Comparison of ENCODE assay signal across 1 cellular context in the genomic region with DNA sequence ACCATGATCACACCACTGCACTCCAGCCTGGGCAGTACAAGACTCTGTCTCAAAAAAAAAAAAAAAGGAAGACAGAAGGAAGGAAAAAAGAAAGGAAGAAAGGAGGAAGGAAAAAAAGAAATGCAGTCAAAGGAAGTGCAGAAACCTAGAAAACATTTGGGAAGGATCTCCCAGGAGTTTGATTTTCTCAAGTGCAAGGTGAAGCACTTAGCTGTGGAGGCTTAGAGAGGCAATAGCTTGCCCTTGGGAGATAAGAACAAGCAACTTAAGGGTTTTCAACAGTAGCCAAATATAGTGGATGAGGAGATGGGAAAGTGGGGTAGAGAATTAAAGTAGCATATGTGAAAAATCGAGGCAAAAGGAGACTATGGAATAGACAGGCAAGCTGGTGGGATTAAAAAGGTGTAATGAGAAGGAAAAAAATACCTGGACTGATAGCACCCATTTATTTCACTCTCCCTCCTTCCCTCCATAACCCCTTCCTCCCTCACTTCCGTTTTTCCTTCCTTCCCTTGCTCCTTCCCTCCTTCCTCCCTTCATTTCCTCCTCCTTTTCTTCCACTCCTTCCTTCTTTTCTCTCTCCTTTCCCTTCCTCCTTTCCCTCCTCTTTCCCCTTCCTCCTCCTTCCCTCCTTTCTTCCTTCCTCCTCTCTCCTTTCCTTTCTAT.
A peak's percentile ranks its signal among the peaks of the same experiment; 100 is the strongest.
TF ChIP-seq lines count a peak whose summit lies in the region.

No MANE protein-coding gene starts in this region.

TF ChIP-seq in K562, 482 proteins besides CTCF, POLR2A, EP300 and RAD21 (continues in another document):
- TF ChIP-seq ZNF263 (CRISPR knock-in tag; IDR thresholded peaks at IDR 0.05; ENCODE audit: borderline replicate concordance) (peak; percentile 20; the same call in 1 of the 2 replicates), ZNF586 (CRISPR knock-in tag; conservative IDR thresholded peaks at IDR 0.05) (0 out of 2 replicates have a peak, but pooled peaks have one; percentile 24), KLF1 (tag; IDR thresholded peaks at IDR 0.05) (no peak), SPI1 (IDR thresholded peaks at IDR 0.05; ENCODE audit: borderline replicate concordance, low read depth, low read length) (peak; percentile 83), MECOM (CRISPR knock-in tag; IDR thresholded peaks at IDR 0.05) (no peak), GABPA (tag; conservative IDR thresholded peaks at IDR 0.05; ENCODE audit: low read depth) (peak; percentile 1), TBL1XR1 (IDR thresholded peaks at IDR 0.05; ENCODE audit: low read length in 2 of 2) (no peak), SRF (CRISPR knock-in tag; IDR thresholded peaks at IDR 0.05) (no peak), NR2C1 (IDR thresholded peaks at IDR 0.05) (no peak), NR2C1 (tag; IDR thresholded peaks at IDR 0.05) (peak; percentile 46; the same call in 1 of the 2 replicates)
- TF ChIP-seq, protein P1, sequence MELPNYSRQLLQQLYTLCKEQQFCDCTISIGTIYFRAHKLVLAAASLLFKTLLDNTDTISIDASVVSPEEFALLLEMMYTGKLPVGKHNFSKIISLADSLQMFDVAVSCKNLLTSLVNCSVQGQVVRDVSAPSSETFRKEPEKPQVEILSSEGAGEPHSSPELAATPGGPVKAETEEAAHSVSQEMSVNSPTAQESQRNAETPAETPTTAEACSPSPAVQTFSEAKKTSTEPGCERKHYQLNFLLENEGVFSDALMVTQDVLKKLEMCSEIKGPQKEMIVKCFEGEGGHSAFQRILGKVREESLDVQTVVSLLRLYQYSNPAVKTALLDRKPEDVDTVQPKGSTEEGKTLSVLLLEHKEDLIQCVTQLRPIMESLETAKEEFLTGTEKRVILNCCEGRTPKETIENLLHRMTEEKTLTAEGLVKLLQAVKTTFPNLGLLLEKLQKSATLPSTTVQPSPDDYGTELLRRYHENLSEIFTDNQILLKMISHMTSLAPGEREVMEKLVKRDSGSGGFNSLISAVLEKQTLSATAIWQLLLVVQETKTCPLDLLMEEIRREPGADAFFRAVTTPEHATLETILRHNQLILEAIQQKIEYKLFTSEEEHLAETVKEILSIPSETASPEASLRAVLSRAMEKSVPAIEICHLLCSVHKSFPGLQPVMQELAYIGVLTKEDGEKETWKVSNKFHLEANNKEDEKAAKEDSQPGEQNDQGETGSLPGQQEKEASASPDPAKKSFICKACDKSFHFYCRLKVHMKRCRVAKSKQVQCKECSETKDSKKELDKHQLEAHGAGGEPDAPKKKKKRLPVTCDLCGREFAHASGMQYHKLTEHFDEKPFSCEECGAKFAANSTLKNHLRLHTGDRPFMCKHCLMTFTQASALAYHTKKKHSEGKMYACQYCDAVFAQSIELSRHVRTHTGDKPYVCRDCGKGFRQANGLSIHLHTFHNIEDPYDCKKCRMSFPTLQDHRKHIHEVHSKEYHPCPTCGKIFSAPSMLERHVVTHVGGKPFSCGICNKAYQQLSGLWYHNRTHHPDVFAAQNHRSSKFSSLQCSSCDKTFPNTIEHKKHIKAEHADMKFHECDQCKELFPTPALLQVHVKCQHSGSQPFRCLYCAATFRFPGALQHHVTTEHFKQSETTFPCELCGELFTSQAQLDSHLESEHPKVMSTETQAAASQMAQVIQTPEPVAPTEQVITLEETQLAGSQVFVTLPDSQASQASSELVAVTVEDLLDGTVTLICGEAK (IDR thresholded peaks at IDR 0.05): peak; percentile 48
- TF ChIP-seq, protein P1 (CRISPR knock-in tag; IDR thresholded peaks at IDR 0.05): no peak
- TF ChIP-seq, protein P2, sequence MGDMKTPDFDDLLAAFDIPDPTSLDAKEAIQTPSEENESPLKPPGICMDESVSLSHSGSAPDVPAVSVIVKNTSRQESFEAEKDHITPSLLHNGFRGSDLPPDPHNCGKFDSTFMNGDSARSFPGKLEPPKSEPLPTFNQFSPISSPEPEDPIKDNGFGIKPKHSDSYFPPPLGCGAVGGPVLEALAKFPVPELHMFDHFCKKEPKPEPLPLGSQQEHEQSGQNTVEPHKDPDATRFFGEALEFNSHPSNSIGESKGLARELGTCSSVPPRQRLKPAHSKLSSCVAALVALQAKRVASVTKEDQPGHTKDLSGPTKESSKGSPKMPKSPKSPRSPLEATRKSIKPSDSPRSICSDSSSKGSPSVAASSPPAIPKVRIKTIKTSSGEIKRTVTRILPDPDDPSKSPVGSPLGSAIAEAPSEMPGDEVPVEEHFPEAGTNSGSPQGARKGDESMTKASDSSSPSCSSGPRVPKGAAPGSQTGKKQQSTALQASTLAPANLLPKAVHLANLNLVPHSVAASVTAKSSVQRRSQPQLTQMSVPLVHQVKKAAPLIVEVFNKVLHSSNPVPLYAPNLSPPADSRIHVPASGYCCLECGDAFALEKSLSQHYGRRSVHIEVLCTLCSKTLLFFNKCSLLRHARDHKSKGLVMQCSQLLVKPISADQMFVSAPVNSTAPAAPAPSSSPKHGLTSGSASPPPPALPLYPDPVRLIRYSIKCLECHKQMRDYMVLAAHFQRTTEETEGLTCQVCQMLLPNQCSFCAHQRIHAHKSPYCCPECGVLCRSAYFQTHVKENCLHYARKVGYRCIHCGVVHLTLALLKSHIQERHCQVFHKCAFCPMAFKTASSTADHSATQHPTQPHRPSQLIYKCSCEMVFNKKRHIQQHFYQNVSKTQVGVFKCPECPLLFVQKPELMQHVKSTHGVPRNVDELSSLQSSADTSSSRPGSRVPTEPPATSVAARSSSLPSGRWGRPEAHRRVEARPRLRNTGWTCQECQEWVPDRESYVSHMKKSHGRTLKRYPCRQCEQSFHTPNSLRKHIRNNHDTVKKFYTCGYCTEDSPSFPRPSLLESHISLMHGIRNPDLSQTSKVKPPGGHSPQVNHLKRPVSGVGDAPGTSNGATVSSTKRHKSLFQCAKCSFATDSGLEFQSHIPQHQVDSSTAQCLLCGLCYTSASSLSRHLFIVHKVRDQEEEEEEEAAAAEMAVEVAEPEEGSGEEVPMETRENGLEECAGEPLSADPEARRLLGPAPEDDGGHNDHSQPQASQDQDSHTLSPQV (IDR thresholded peaks at IDR 0.05): peak; percentile 61; the same call in 1 of the 2 replicates
- TF ChIP-seq, protein P3, sequence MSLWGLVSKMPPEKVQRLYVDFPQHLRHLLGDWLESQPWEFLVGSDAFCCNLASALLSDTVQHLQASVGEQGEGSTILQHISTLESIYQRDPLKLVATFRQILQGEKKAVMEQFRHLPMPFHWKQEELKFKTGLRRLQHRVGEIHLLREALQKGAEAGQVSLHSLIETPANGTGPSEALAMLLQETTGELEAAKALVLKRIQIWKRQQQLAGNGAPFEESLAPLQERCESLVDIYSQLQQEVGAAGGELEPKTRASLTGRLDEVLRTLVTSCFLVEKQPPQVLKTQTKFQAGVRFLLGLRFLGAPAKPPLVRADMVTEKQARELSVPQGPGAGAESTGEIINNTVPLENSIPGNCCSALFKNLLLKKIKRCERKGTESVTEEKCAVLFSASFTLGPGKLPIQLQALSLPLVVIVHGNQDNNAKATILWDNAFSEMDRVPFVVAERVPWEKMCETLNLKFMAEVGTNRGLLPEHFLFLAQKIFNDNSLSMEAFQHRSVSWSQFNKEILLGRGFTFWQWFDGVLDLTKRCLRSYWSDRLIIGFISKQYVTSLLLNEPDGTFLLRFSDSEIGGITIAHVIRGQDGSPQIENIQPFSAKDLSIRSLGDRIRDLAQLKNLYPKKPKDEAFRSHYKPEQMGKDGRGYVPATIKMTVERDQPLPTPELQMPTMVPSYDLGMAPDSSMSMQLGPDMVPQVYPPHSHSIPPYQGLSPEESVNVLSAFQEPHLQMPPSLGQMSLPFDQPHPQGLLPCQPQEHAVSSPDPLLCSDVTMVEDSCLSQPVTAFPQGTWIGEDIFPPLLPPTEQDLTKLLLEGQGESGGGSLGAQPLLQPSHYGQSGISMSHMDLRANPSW (CRISPR knock-in tag; IDR thresholded peaks at IDR 0.05): no peak
- TF ChIP-seq, protein P4, sequence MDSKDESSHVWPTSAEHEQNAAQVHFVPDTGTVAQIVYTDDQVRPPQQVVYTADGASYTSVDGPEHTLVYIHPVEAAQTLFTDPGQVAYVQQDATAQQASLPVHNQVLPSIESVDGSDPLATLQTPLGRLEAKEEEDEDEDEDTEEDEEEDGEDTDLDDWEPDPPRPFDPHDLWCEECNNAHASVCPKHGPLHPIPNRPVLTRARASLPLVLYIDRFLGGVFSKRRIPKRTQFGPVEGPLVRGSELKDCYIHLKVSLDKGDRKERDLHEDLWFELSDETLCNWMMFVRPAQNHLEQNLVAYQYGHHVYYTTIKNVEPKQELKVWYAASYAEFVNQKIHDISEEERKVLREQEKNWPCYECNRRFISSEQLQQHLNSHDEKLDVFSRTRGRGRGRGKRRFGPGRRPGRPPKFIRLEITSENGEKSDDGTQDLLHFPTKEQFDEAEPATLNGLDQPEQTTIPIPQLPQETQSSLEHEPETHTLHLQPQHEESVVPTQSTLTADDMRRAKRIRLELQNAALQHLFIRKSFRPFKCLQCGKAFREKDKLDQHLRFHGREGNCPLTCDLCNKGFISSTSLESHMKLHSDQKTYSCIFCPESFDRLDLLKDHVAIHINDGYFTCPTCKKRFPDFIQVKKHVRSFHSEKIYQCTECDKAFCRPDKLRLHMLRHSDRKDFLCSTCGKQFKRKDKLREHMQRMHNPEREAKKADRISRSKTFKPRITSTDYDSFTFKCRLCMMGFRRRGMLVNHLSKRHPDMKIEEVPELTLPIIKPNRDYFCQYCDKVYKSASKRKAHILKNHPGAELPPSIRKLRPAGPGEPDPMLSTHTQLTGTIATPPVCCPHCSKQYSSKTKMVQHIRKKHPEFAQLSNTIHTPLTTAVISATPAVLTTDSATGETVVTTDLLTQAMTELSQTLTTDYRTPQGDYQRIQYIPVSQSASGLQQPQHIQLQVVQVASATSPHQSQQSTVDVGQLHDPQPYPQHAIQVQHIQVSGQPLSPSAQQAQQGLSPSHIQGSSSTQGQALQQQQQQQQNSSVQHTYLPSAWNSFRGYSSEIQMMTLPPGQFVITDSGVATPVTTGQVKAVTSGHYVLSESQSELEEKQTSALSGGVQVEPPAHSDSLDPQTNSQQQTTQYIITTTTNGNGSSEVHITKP (IDR thresholded peaks at IDR 0.05; ENCODE audit: partially characterized antibody): peak; percentile 86
- TF ChIP-seq, protein P5, sequence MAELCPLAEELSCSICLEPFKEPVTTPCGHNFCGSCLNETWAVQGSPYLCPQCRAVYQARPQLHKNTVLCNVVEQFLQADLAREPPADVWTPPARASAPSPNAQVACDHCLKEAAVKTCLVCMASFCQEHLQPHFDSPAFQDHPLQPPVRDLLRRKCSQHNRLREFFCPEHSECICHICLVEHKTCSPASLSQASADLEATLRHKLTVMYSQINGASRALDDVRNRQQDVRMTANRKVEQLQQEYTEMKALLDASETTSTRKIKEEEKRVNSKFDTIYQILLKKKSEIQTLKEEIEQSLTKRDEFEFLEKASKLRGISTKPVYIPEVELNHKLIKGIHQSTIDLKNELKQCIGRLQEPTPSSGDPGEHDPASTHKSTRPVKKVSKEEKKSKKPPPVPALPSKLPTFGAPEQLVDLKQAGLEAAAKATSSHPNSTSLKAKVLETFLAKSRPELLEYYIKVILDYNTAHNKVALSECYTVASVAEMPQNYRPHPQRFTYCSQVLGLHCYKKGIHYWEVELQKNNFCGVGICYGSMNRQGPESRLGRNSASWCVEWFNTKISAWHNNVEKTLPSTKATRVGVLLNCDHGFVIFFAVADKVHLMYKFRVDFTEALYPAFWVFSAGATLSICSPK (IDR thresholded peaks at IDR 0.05; ENCODE audit: borderline replicate concordance): peak; percentile 83; the same call in 1 of the 2 replicates
- TF ChIP-seq, protein P6, sequence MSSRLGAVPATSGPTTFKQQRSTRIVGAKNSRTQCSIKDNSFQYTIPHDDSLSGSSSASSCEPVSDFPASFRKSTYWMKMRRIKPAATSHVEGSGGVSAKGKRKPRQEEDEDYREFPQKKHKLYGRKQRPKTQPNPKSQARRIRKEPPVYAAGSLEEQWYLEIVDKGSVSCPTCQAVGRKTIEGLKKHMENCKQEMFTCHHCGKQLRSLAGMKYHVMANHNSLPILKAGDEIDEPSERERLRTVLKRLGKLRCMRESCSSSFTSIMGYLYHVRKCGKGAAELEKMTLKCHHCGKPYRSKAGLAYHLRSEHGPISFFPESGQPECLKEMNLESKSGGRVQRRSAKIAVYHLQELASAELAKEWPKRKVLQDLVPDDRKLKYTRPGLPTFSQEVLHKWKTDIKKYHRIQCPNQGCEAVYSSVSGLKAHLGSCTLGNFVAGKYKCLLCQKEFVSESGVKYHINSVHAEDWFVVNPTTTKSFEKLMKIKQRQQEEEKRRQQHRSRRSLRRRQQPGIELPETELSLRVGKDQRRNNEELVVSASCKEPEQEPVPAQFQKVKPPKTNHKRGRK (tag; IDR thresholded peaks at IDR 0.05): peak; percentile 98
- TF ChIP-seq, protein P7, sequence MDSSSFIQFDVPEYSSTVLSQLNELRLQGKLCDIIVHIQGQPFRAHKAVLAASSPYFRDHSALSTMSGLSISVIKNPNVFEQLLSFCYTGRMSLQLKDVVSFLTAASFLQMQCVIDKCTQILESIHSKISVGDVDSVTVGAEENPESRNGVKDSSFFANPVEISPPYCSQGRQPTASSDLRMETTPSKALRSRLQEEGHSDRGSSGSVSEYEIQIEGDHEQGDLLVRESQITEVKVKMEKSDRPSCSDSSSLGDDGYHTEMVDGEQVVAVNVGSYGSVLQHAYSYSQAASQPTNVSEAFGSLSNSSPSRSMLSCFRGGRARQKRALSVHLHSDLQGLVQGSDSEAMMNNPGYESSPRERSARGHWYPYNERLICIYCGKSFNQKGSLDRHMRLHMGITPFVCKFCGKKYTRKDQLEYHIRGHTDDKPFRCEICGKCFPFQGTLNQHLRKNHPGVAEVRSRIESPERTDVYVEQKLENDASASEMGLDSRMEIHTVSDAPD (CRISPR knock-in tag; IDR thresholded peaks at IDR 0.05): no peak
- TF ChIP-seq, protein P8, sequence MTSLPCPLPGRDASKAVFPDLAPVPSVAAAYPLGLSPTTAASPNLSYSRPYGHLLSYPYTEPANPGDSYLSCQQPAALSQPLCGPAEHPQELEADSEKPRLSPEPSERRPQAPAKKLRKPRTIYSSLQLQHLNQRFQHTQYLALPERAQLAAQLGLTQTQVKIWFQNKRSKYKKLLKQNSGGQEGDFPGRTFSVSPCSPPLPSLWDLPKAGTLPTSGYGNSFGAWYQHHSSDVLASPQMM (CRISPR knock-in tag; IDR thresholded peaks at IDR 0.05): no peak
